In the genomic region with DNA sequence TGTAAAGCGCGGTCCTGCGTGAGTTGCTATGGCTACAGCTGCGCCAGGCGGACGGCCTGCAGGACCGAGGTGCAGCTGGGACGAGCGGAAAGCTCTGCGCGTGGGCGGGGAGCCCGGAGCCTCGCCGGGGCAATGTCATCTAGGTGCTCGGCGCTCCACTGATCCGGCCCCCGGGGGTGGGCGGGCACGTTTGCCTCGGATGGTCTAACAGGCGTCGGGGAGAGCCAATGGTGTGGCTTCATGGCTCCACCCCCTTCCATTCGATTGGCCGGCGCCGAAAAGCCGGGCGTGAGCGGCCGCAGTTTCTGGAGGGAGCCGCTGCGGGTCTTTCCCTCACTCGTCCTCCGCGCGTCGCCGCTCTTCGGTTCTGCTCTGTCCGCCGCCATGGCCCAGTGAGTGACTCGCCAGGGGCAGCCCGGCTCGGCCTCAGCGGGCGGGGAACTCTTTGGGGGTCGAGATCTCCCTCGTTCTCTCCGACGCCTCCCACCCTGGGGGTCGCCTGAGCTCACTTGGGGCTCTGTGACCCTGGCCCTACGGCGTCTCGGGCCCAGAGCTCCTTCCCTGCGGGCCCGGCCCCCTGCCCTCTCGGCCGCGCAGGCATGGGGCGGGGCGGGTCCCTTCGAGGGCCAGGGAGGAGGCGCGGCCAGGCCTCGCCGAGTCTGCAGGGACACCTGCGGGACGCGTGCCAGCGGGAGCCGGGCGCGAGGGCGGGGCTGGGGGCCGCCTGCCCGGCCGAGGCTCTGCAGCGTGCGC, we compare ENCODE assay signal across 8 cellular contexts. TPM values are rescaled to one million over a fixed set of nuclear protein-coding genes. Genes with fewer than 3 reads are reported as not detected.
DNase-seq lines count a peak whose midpoint lies in the region; ATAC-seq and TF ChIP-seq lines count a peak whose summit lies in the region.

A gene (plus strand): TSS at position 331 of the 753 bp plus-strand sequence. CDS start 54 bp downstream, at position 385.

- peak; percentile 91 for ATAC-seq in GM23338
- peak; percentile 99 for ATAC-seq in activated T-helper 17 cell treated with anti-CD3 and anti-CD28 coated beads, Interleukin-2, amount 50 U/mL, for 72 hours (replicated peaks)
- ATAC-seq in naive thymus-derived CD8-positive, alpha-beta T cell = peak; percentile 93 to 98

- H3K9me3 Mint-ChIP-seq in GM23338 = peaks cover 4% of the 10 kb centered on the region; the same call in 2 of the 3 replicates
- no peaks in the 10 kb centered on the region for H3K9me3 Mint-ChIP-seq in activated T-helper 17 cell treated with anti-CD3 and anti-CD28 coated beads, Interleukin-2, amount 50 U/mL, for 72 hours
- H3K9me3 Mint-ChIP-seq in naive thymus-derived CD8-positive, alpha-beta T cell = no peaks in the 10 kb centered on the region

- H3K27ac ChIP-seq in DOHH2 (ENCODE audit: low read depth, low read length) (peak within 1 kb of the TSS; percentile 66), GM23338 (ENCODE audit: low read depth) (peak within 1 kb of the TSS; percentile 91), fibroblast of lung (ENCODE audit: insufficient read depth, low read length) (peak within 1 kb of the TSS; percentile 79)

- H2AFZ ChIP-seq in GM23338 (peak within 1 kb of the TSS; percentile 88), fibroblast of lung (ENCODE audit: low read length) (peak within 1 kb of the TSS; percentile 87)

- DNase-seq in GM23338 (ENCODE audit: low spot score) = peak; percentile 99
- peak; percentile 98 for DNase-seq in LHCN-M2 (ENCODE audit: low read depth)
- DNase-seq in RPMI8226 = peak; percentile 100
- DNase-seq in fibroblast of lung (ENCODE audit: low read depth in 2 of 2) = peak; percentile 97 to 98
- peak; percentile 91 to 98 (median 94) for DNase-seq in naive thymus-derived CD8-positive, alpha-beta T cell
- DNase-seq in stimulated activated naive CD4-positive, alpha-beta T cell (lab: John Stamatoyannopoulos, UW) = peak; percentile 88 to 96 (median 91)

- H4K20me1 ChIP-seq in DOHH2 (ENCODE audit: control insufficient read depth, insufficient read depth, low read depth, low read length) = 0 out of 2 replicates have a peak, but pooled peaks cover 8% of the 10 kb centered on the region
- H4K20me1 ChIP-seq in GM23338 (replicated peaks; ENCODE audit: insufficient read depth) = peaks cover 34% of the 10 kb centered on the region
- H4K20me1 ChIP-seq in fibroblast of lung (ENCODE audit: control insufficient read depth, extremely low read depth, insufficient read depth, low read length) = no peaks in the 10 kb centered on the region

- peaks cover 52% of the 10 kb centered on the region for H3K36me3 Mint-ChIP-seq in GM23338 (ENCODE audit: low read depth)
- peaks cover 32% of the 10 kb centered on the region for H3K36me3 Mint-ChIP-seq in activated T-helper 17 cell treated with anti-CD3 and anti-CD28 coated beads, Interleukin-2, amount 50 U/mL, for 72 hours (ENCODE audit: low read depth)
- H3K36me3 Mint-ChIP-seq in naive thymus-derived CD8-positive, alpha-beta T cell = peaks cover 0 to 24% (median 4%) of the 10 kb centered on the region in 3 donors

- H3K4me1 ChIP-seq in DOHH2 (ENCODE audit: control insufficient read depth, low read length) (peaks cover 20% of the 10 kb centered on the region), GM23338 (ENCODE audit: insufficient read depth) (peaks cover 12% of the 10 kb centered on the region), fibroblast of lung (ENCODE audit: control insufficient read depth, extremely low read depth, insufficient read depth, low read length) (peaks cover 8% of the 10 kb centered on the region)

- H3K36me3 ChIP-seq in DOHH2 (ENCODE audit: control insufficient read depth, low read length) (peaks cover 42% of the 10 kb centered on the region), GM23338 (ENCODE audit: insufficient read depth) (peaks cover 29% of the 10 kb centered on the region), fibroblast of lung (ENCODE audit: control insufficient read depth, insufficient read depth, low read length) (no peaks in the 10 kb centered on the region)

- peak within 1 kb of the TSS; percentile 88 for H3K27ac Mint-ChIP-seq in GM23338
- peak within 1 kb of the TSS; percentile 26 for H3K27ac Mint-ChIP-seq in activated T-helper 17 cell treated with anti-CD3 and anti-CD28 coated beads, Interleukin-2, amount 50 U/mL, for 72 hours
- H3K27ac Mint-ChIP-seq in naive thymus-derived CD8-positive, alpha-beta T cell = peak within 1 kb of the TSS; percentile 72 to 94 (median 87)

- H3K4me2 ChIP-seq in DOHH2 (ENCODE audit: low read length) = peak within 1 kb of the TSS; percentile 98
- H3K4me2 ChIP-seq in GM23338 = peak within 1 kb of the TSS; percentile 99
- peak within 1 kb of the TSS; percentile 93 for H3K4me2 ChIP-seq in fibroblast of lung (ENCODE audit: extremely low read depth, insufficient read depth, low read length)

- H3K9ac ChIP-seq in fibroblast of lung (ENCODE audit: insufficient read depth, low read length) = peak within 1 kb of the TSS; percentile 85

- H3F3A ChIP-seq in DOHH2 (ENCODE audit: control insufficient read depth, insufficient read depth) (no peaks in the 10 kb centered on the region), GM23338 (replicated peaks; ENCODE audit: low read depth) (peaks cover 20% of the 10 kb centered on the region)

- H3K9me2 ChIP-seq in DOHH2 (replicated peaks; ENCODE audit: control insufficient read depth, low read length) (no peaks in the 10 kb centered on the region), GM23338 (ENCODE audit: insufficient read depth) (no peaks in the 10 kb centered on the region)

- H3K9me3 ChIP-seq in DOHH2 (ENCODE audit: control insufficient read depth, insufficient read depth, low read length) (no peaks in the 10 kb centered on the region; the same call in 1 of the 2 replicates), fibroblast of lung (ENCODE audit: control insufficient read depth, insufficient read depth, low read depth, low read length) (no peaks in the 10 kb centered on the region)

- peaks cover 1% of the 10 kb centered on the region for H3K27me3 Mint-ChIP-seq in GM23338 (ENCODE audit: insufficient read depth, low read depth, poor library complexity)
- H3K27me3 Mint-ChIP-seq in activated T-helper 17 cell treated with anti-CD3 and anti-CD28 coated beads, Interleukin-2, amount 50 U/mL, for 72 hours = no peaks in the 10 kb centered on the region
- H3K27me3 Mint-ChIP-seq in naive thymus-derived CD8-positive, alpha-beta T cell = no peaks in the 10 kb centered on the region

- H3K4me1 Mint-ChIP-seq in GM23338 = peaks cover 13% of the 10 kb centered on the region
- peaks cover 10% of the 10 kb centered on the region for H3K4me1 Mint-ChIP-seq in activated T-helper 17 cell treated with anti-CD3 and anti-CD28 coated beads, Interleukin-2, amount 50 U/mL, for 72 hours
- H3K4me1 Mint-ChIP-seq in naive thymus-derived CD8-positive, alpha-beta T cell = peaks cover 10 to 26% (median 19%) of the 10 kb centered on the region in 4 donors

- H3K79me2 ChIP-seq in DOHH2 (ENCODE audit: control insufficient read depth, low read length) (peaks cover 31% of the 10 kb centered on the region), GM23338 (replicated peaks; ENCODE audit: insufficient read depth) (peaks cover 38% of the 10 kb centered on the region), fibroblast of lung (ENCODE audit: control insufficient read depth, insufficient read depth, low read length) (peaks cover 24% of the 10 kb centered on the region)

- H3K4me3 ChIP-seq in DOHH2 (ENCODE audit: low read length) (peak within 1 kb of the TSS; percentile 97), GM23338 (peak within 1 kb of the TSS; percentile 98), fibroblast of lung (replicated peaks in 1 of 4; ENCODE audit: control extremely low read depth in 1 of 4, insufficient read depth in 1 of 4, low read depth in 3 of 4, low read length in 4 of 4) (peak within 1 kb of the TSS; percentile 71 to 94 (median 74))

- POLR2A ChIA-PET in naive thymus-derived CD8-positive, alpha-beta T cell (lab: Charles Lee) = interaction anchor here (0.6 to 2.0 kb wide), 8 partner anchors 11 to 189 kb away, joined by 3 to 11 read pairs (median 4); a partner anchor contains a TSS

- H3K4me3 Mint-ChIP-seq in GM23338 = peak within 1 kb of the TSS; percentile 96
- H3K4me3 Mint-ChIP-seq in activated T-helper 17 cell treated with anti-CD3 and anti-CD28 coated beads, Interleukin-2, amount 50 U/mL, for 72 hours = peak within 1 kb of the TSS; percentile 88
- H3K4me3 Mint-ChIP-seq in naive thymus-derived CD8-positive, alpha-beta T cell = peak within 1 kb of the TSS; percentile 94 to 98 (median 95)

- H3K27me3 ChIP-seq in DOHH2 (ENCODE audit: control insufficient read depth, low read length) = no peaks in the 10 kb centered on the region
- no peaks in the 10 kb centered on the region for H3K27me3 ChIP-seq in GM23338 (ENCODE audit: insufficient read depth)
- H3K27me3 ChIP-seq in fibroblast of lung (ENCODE audit: control insufficient read depth, insufficient read depth, low read length) = no peaks in the 10 kb centered on the region

- TF ChIP-seq CTCF in DOHH2 (IDR thresholded peaks at IDR 0.05; ENCODE audit: low read depth, low read length, poor library complexity, severe bottlenecking) = no peak
- TF ChIP-seq CTCF in GM23338 (conservative IDR thresholded peaks at IDR 0.05; ENCODE audit: low read depth in 2 of 2) = no peak
- peak in 1 of 2 donors; percentile 7 for TF ChIP-seq CTCF in fibroblast of lung (conservative IDR thresholded peaks at IDR 0.05 in 1 of 2, IDR thresholded peaks at IDR 0.05 in 1 of 2; ENCODE audit: low read depth in 1 of 2, low read length in 2 of 2)

TF ChIP-seq in GM23338, 12 proteins besides CTCF, POLR2A, EP300 and RAD21 (continues in another document):
- TF ChIP-seq NANOG (IDR thresholded peaks at IDR 0.05; ENCODE audit: borderline replicate concordance) (no peak), CREB1 (CRISPR knock-in tag; IDR thresholded peaks at IDR 0.05; ENCODE audit: low read depth) (peak; percentile 75), STAT1 (IDR thresholded peaks at IDR 0.05; ENCODE audit: unreplicated experiment) (no peak)

RNA-seq across cellular contexts. Expression of the gene that starts here (rescaled TPM):
- total RNA-seq in GM23338 (2014; rRNA removed; shearing (Covaris generic)) = 274 and 305 TPM in 2 replicates
- 158 and 174 TPM in 2 replicates for polyA plus RNA-seq in GM23338 (2016; fragmentation: Nextera tagmentation; extraction: Ambion mirVana)
- total RNA-seq in LHCN-M2 (2014; rRNA removed) = 189 and 221 TPM in 2 replicates
- polyA plus RNA-seq in LHCN-M2 (2012) = 253 TPM
- total RNA-seq in activated T-helper 17 cell treated with anti-CD3 and anti-CD28 coated beads, Interleukin-2, amount 50 U/mL, for 72 hours = 10 to 100 TPM; 24.8 to 86.0 TPM
- total RNA-seq in fibroblast of lung = 135 and 158 TPM in 2 replicates
- 121 and 179 TPM in 2 replicates for polyA plus RNA-seq in fibroblast of lung
- 286 and 450 TPM in 2 replicates for polyA plus RNA-seq in fibroblast of lung (2012)
- 297 and 415 TPM in 2 replicates for polyA minus RNA-seq in fibroblast of lung (ENCODE audit: low replicate concordance)
- 10 to 100 TPM; 42.2 to 46.6 TPM for total RNA-seq in naive thymus-derived CD8-positive, alpha-beta T cell
- polyA plus RNA-seq in naive thymus-derived CD8-positive, alpha-beta T cell = 10 to 100 TPM; 41.4 to 52.8 (median 46.6) TPM

Comparison
In these comparisons a context has a peak if more than half of its experiments do, and no peak if none do; other contexts are left out.
1. Peak in every context shown above with its lines: DNase-seq, ATAC-seq, H3K4me3 ChIP-seq and H3K27ac ChIP-seq.
2. H3K27ac Mint-ChIP-seq: peak in every context shown above with its lines; median percentile 88 in GM23338; 87 in naive thymus-derived CD8-positive, alpha-beta T cell; 26 in activated T-helper 17 cell treated with anti-CD3 and anti-CD28 coated beads, Interleukin-2, amount 50 U/mL, for 72 hours.